In the genomic region with DNA sequence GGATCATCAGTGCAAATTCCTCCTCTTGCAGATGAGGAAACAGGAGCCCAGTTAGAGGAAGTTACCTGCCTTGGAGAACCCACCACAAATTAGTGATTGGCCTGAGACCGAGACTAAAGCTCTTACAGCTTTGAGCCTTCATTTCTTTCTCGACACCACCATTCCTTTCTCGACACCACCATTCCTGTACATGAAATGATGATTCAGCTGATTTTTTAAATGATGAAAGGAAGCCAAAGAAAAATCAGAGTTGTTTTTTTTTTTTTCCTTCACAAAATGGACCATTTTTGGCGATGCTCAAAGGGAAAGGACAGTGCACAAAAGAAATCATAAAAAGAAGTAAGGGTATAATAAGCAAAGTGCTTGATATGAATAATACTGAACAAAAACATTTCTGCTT, we compare ENCODE assay signal across 35 cellular contexts.
"Had no signal": no experiment of that assay in that cellular context is flagged by ENCODE, and none has a peak within 500 bp of the region (broad histone marks: within the 10 kb centered on the region; RNA-seq: fewer than 3 reads in every experiment).

No MANE protein-coding gene starts in this region.

- H3K4me3 ChIP-seq: MG63 had no signal

- DNase-seq: MG63, MM.1S, MV-4-11, NCI-H1048, NCI-H1092, NCI-H1092 treated with DMSO at 0.1 percent for 48 hours, NCI-H1105, NCI-H1105 treated with DMSO at 0.1 percent for 48 hours, NCI-H1417, NCI-H1417 treated with DMSO at 0.1 percent for 48 hours, NCI-H1436, NCI-H1436 treated with DMSO at 0.1 percent for 48 hours, NCI-H146, NCI-H1694, NCI-H1694 treated with DMSO at 0.1 percent for 48 hours, NCI-H187, NCI-H187 treated with DMSO at 0.1 percent for 48 hours, NCI-H1930, NCI-H2029, NCI-H2029 treated with DMSO at 0.1 percent for 48 hours, NCI-H2081, NCI-H2081 treated with DMSO at 0.1 percent for 48 hours, NCI-H2107, NCI-H2171, NCI-H2171 treated with DMSO at 0.1 percent for 48 hours, NCI-H2227 treated with DMSO at 0.1 percent for 48 hours, NCI-H226, NCI-H345, NCI-H446, NCI-H446 treated with DMSO at 0.1 percent for 48 hours, NCI-H510A, NCI-H510A treated with DMSO at 0.1 percent for 48 hours, NCI-H524, NCI-H524 treated with DMSO at 0.1 percent for 48 hours, NCI-H526 had no signal

- H3K36me3 ChIP-seq: MG63 had no signal

- H3K27me3 ChIP-seq: MG63 had no signal

- H3K9me3 ChIP-seq: MG63 had no signal
